In genomic region chr6:144482142-144482541, GRCh38 we compare ENCODE assay signal across 8 cellular contexts.
DNase-seq lines count a peak whose midpoint lies in the region; ATAC-seq and TF ChIP-seq lines count a peak whose summit lies in the region.

No MANE protein-coding gene starts in this region.

- H3K27me3 ChIP-seq in psoas muscle (ENCODE audit: insufficient read depth in 3 of 3, low read length in 2 of 3) = no peaks in the 10 kb centered on the region

- H3K9ac ChIP-seq in SK-N-MC (ENCODE audit: insufficient read length) = no peak overlapping the region

- CTCF ChIA-PET in activated naive CD4-positive, alpha-beta T cell treated with anti-CD3 and anti-CD28 coated beads for 36 hours (lab: Charles Lee) = interaction anchor here (0.7 to 4.5 kb wide), 15 partner anchors 9 to 367 kb away, joined by 3 to 27 read pairs (median 3); partner anchors contain the start of gene UTRN

- H3K4me3 ChIP-seq in LNCaP clone FGC (ENCODE audit: low read depth, low read length) = no peak overlapping the region
- H3K4me3 ChIP-seq in SK-N-MC = no peak overlapping the region
- no peak overlapping the region for H3K4me3 ChIP-seq in psoas muscle

- no peak overlapping the region for H3K4me3 Mint-ChIP-seq in activated naive CD4-positive, alpha-beta T cell treated with anti-CD3 and anti-CD28 coated beads for 36 hours
- H3K4me3 Mint-ChIP-seq in glutamatergic neuron (ENCODE audit: unreplicated experiment) = no peak overlapping the region

- peak; percentile 80 for TF ChIP-seq CTCF in LNCaP clone FGC (IDR thresholded peaks at IDR 0.05; ENCODE audit: control insufficient read depth, extremely low read depth, insufficient read depth)
- peak; percentile 44 for TF ChIP-seq CTCF in glutamatergic neuron (IDR thresholded peaks at IDR 0.05; ENCODE audit: partially characterized antibody, unreplicated experiment)
- TF ChIP-seq CTCF in psoas muscle (IDR thresholded peaks at IDR 0.05) = peak; percentile 60

- no peaks in the 10 kb centered on the region for H3K27me3 Mint-ChIP-seq in activated naive CD4-positive, alpha-beta T cell treated with anti-CD3 and anti-CD28 coated beads for 36 hours (ENCODE audit: low read depth)
- H3K27me3 Mint-ChIP-seq in glutamatergic neuron (ENCODE audit: unreplicated experiment) = no peaks in the 10 kb centered on the region

- H3K27ac Mint-ChIP-seq in activated naive CD4-positive, alpha-beta T cell treated with anti-CD3 and anti-CD28 coated beads for 36 hours = no peak overlapping the region
- no peak overlapping the region for H3K27ac Mint-ChIP-seq in glutamatergic neuron (ENCODE audit: unreplicated experiment)

- ATAC-seq in GM21619 (IDR thresholded peaks at IDR 0.05; ENCODE audit: unreplicated experiment) (peak; percentile 83), psoas muscle (peak; percentile 27 to 57 (median 54)), HG03025 (IDR thresholded peaks at IDR 0.05; ENCODE audit: low FRiP score, unreplicated experiment) (no peak)

- H3K27ac ChIP-seq in SK-N-MC (no peak overlapping the region), psoas muscle (no peak overlapping the region)

- intact Hi-C loops in activated naive CD4-positive, alpha-beta T cell treated with anti-CD3 and anti-CD28 coated beads for 36 hours (cut with micrococcal nuclease) = loop anchor here (1.0 to 10.0 kb wide), 8 partner anchors 22 to 907 kb away; no protein-coding TSS in a partner anchor
- intact Hi-C loops in psoas muscle (cut with DNase I) = loop anchor here (1.0 to 10.0 kb wide), 3 partner anchors 266 to 377 kb away; no protein-coding TSS in a partner anchor

- H3K4me1 Mint-ChIP-seq in activated naive CD4-positive, alpha-beta T cell treated with anti-CD3 and anti-CD28 coated beads for 36 hours (ENCODE audit: low read depth) = peaks cover 3% of the 10 kb centered on the region
- no peaks in the 10 kb centered on the region for H3K4me1 Mint-ChIP-seq in glutamatergic neuron (ENCODE audit: low read depth, unreplicated experiment)

- H3K9me3 ChIP-seq in SK-N-MC (ENCODE audit: low read depth, low read length) = no peaks in the 10 kb centered on the region
- H3K9me3 ChIP-seq in psoas muscle = no peaks in the 10 kb centered on the region

- H3K4me1 ChIP-seq in psoas muscle = peaks cover 32% of the 10 kb centered on the region

- no peaks in the 10 kb centered on the region for H3K36me3 ChIP-seq in SK-N-MC (ENCODE audit: insufficient read depth, low read length)
- H3K36me3 ChIP-seq in psoas muscle (ENCODE audit: insufficient read depth in 1 of 2, low read depth in 1 of 2) = peaks cover 3 to 39% of the 10 kb centered on the region in 2 donors

- H3K36me3 Mint-ChIP-seq in activated naive CD4-positive, alpha-beta T cell treated with anti-CD3 and anti-CD28 coated beads for 36 hours (ENCODE audit: low read depth) = peaks cover 7% of the 10 kb centered on the region
- no peaks in the 10 kb centered on the region for H3K36me3 Mint-ChIP-seq in glutamatergic neuron (ENCODE audit: unreplicated experiment)

- DNase-seq in DMS53 treated with DMSO at 0.1 percent for 48 hours (lab: John Stamatoyannopoulos, UW; ENCODE audit: unreplicated experiment) = peak; percentile 42
- peak; percentile 74 for DNase-seq in LNCaP clone FGC (ENCODE audit: low read depth)
- DNase-seq in SK-N-MC (ENCODE audit: low read depth, low spot score) = peak; percentile 30
- DNase-seq in activated naive CD4-positive, alpha-beta T cell treated with anti-CD3 and anti-CD28 coated beads for 36 hours = peak; percentile 88
- peak; percentile 77 for DNase-seq in glutamatergic neuron
- peak; percentile 74 to 83 for DNase-seq in psoas muscle

- WGBS in psoas muscle, 3 donors = 3 to 13% (median 4%) methylated on average over 4 of the region's 4 CpGs

- no peaks in the 10 kb centered on the region for H3K9me3 Mint-ChIP-seq in activated naive CD4-positive, alpha-beta T cell treated with anti-CD3 and anti-CD28 coated beads for 36 hours
- H3K9me3 Mint-ChIP-seq in glutamatergic neuron (ENCODE audit: unreplicated experiment) = no peaks in the 10 kb centered on the region

Comparison
In these comparisons a context has a peak if more than half of its experiments do, and no peak if none do; other contexts are left out.
1. DNase-seq: peak in every context shown above with its lines; median percentile 88 in activated naive CD4-positive, alpha-beta T cell treated with anti-CD3 and anti-CD28 coated beads for 36 hours; 78 in psoas muscle; 77 in glutamatergic neuron; 74 in LNCaP clone FGC; 42 in DMS53 treated with DMSO at 0.1 percent for 48 hours; 30 in SK-N-MC.